ENCODE assay signal across 1 cellular context in the genomic region with DNA sequence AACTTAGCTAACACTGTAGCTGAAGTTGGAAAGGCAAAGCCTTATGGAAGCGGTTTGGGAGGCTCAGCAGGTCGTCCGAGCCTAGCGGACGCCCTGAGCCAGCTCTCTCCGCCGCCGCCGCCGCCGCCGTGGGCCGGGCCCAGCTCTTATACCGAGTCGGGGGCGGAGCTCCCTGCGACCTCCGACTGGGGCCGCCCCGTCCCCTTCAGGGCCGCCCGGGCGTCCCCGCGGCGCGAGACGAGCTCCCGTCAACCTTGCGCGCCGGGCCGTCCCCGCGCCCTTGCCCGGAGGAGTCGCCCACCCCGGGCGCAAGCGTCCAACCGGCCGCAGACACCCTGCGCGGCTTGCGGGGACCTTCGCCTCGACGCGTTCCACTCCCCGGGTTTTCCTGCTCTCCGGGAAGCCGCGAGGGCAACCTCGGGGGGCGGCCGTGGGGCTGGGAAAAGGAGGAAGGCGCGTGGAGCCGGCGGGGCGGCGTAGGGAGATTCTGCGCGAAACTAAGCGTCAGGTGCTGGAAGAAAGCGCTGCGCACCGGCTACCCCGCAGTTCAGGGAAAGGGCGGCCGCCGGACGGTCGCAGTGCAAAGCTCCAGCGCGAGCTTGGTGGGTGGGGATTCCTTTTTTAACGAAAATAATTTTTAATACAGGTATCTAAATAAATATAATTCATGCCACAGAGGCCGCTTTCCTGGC.
TF ChIP-seq lines count a peak whose summit lies in the region.

A gene with protein sequence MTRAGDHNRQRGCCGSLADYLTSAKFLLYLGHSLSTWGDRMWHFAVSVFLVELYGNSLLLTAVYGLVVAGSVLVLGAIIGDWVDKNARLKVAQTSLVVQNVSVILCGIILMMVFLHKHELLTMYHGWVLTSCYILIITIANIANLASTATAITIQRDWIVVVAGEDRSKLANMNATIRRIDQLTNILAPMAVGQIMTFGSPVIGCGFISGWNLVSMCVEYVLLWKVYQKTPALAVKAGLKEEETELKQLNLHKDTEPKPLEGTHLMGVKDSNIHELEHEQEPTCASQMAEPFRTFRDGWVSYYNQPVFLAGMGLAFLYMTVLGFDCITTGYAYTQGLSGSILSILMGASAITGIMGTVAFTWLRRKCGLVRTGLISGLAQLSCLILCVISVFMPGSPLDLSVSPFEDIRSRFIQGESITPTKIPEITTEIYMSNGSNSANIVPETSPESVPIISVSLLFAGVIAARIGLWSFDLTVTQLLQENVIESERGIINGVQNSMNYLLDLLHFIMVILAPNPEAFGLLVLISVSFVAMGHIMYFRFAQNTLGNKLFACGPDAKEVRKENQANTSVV (minus strand): TSS at position 125 of the 692 bp plus-strand sequence. CDS start 326 bp downstream, outside the sequence.

TF ChIP-seq in H1, 55 proteins besides CTCF, POLR2A, EP300 and RAD21:
- TF ChIP-seq SIRT6 (IDR thresholded peaks at IDR 0.05; ENCODE audit: low read length), result no peak
- peak; percentile 27 for TF ChIP-seq ASH2L (IDR thresholded peaks at IDR 0.05; ENCODE audit: low read length)
- no peak for TF ChIP-seq HDAC2 (IDR thresholded peaks at IDR 0.05; ENCODE audit: borderline replicate concordance in 1 of 2, low read depth in 2 of 2, low read length in 2 of 2)
- TF ChIP-seq EZH2 (IDR thresholded peaks at IDR 0.05; ENCODE audit: low read depth, low read length, severe bottlenecking), result peak; percentile 78
- TF ChIP-seq KDM4A (IDR thresholded peaks at IDR 0.05; ENCODE audit: low read depth, low read length, severe bottlenecking), result peak; percentile 71
- TF ChIP-seq SP1 (IDR thresholded peaks at IDR 0.05; ENCODE audit: low read depth, low read length), result no peak
- TF ChIP-seq SUZ12 (IDR thresholded peaks at IDR 0.05; ENCODE audit: low read length), result peak; percentile 37; the same call in 1 of the 2 replicates
- TF ChIP-seq KDM1A (IDR thresholded peaks at IDR 0.05; ENCODE audit: borderline replicate concordance, low read length), result no peak
- no peak for TF ChIP-seq HDAC6 (IDR thresholded peaks at IDR 0.05; ENCODE audit: low read depth, low read length)
